Comparison of ENCODE assay signal across 5 cellular contexts in the genomic region with DNA sequence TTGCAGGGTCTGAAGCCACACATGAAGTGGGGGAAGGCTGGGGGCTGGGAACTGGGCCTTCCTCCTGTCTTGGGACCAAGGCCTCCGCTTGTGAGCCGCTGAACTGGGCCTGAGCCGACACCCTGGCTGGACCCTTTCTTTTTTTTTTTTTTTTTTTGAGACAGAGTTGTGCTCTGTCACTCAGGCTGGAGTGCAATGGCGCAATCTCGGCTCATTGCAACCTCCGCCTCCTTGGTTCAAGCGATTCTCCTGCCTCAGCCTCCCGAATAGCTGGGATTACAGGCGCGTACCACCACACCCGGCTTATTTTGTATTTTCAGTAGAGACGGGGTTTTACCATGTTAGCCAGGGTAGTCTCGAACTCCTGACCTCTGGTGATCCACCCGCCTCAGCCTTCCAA. TPM values are rescaled to one million over a fixed set of nuclear protein-coding genes. Genes with fewer than 3 reads are reported as not detected.
"Had no signal": no experiment of that assay in that cellular context is flagged by ENCODE, and none has a peak within 500 bp of the region (broad histone marks: within the 10 kb centered on the region; RNA-seq: fewer than 3 reads in every experiment).

No MANE protein-coding gene starts in this region.

RNA-seq across cellular contexts. Expression of gene GPSM1, which starts 8.1 kb away (rescaled TPM):
- polyA plus RNA-seq: IgD-negative memory B cell had no signal

RNA-seq across cellular contexts. Expression of gene CCDC187, which starts 15.3 kb away (rescaled TPM):
- total RNA-seq: H4, H7, HFFc6 had no signal
- polyA plus RNA-seq: GM23338 had no signal
